ENCODE assay signal across 10 cellular contexts in genomic region chr14:93009471-93010117, GRCh38.
DNase-seq lines count a peak whose midpoint lies in the region; ATAC-seq and TF ChIP-seq lines count a peak whose summit lies in the region.
"Had no signal": no experiment of that assay in that cellular context is flagged by ENCODE, and none has a peak within 500 bp of the region (broad histone marks: within the 10 kb centered on the region; RNA-seq: fewer than 3 reads in every experiment).

No MANE protein-coding gene starts in this region.

- 61 to 75% methylated on average over 17 of the region's 17 CpGs for WGBS in lower leg skin, 2 donors

- no peaks in the 10 kb centered on the region for H3K27me3 Mint-ChIP-seq in activated naive CD4-positive, alpha-beta T cell treated with anti-CD3 and anti-CD28 coated beads for 36 hours (ENCODE audit: low read depth)
- no peaks in the 10 kb centered on the region for H3K27me3 Mint-ChIP-seq in activated CD4-positive, alpha-beta T cell treated with anti-CD3 and anti-CD28 coated beads, Interleukin-2, amount 10 ng/mL, durations not matched to agents 7 days and 5 days
- H3K27me3 Mint-ChIP-seq: stimulated activated naive B cell treated with anti-CD40 and anti-IgM and Interleukin-4, amounts not matched to agents 10 μg/mL and 1 μg/mL and 100 μg/mL, for 72 hours had no signal

- ATAC-seq in GM18858 (IDR thresholded peaks at IDR 0.05; ENCODE audit: unreplicated experiment): no peak
- ATAC-seq: stimulated activated naive B cell treated with anti-CD40 and anti-IgM and Interleukin-4, amounts not matched to agents 10 μg/mL and 1 μg/mL and 100 μg/mL, for 72 hours had no signal

- intact Hi-C loops in dorsolateral prefrontal cortex (cut with DNase I): loop anchor here (1.0 to 5.0 kb wide), 6 partner anchors 27 to 106 kb away; partner anchors contain the start of gene ITPK1 (in 1 of the 2)
- intact Hi-C loops in lower leg skin (cut with DNase I; ENCODE audit: low total_unique reads): no loop called here
- intact Hi-C loops in activated naive CD4-positive, alpha-beta T cell treated with anti-CD3 and anti-CD28 coated beads for 36 hours (cut with micrococcal nuclease): no loop called here

- no peaks in the 10 kb centered on the region for H3K36me3 ChIP-seq in MG63
- H3K36me3 ChIP-seq in subcutaneous abdominal adipose tissue (ENCODE audit: control insufficient read depth in 5 of 5, insufficient read depth in 5 of 5, low read length in 5 of 5): peaks cover 0 to 6% (median 3%) of the 10 kb centered on the region in 5 donors

- H3K9me3 ChIP-seq in MG63: no peaks in the 10 kb centered on the region
- H3K9me3 ChIP-seq in subcutaneous abdominal adipose tissue (ENCODE audit: control insufficient read depth in 5 of 5, low read length in 5 of 5): no peaks in the 10 kb centered on the region

- TF ChIP-seq CTCF in dorsolateral prefrontal cortex (IDR thresholded peaks at IDR 0.05 in 54 of 56, conservative IDR thresholded peaks at IDR 0.05 in 2 of 56; ENCODE audit: low read depth in 1 of 56, partially characterized antibody in 56 of 56) (peak in 22 of 56 donors; percentile 12 to 46 (median 24)), lower leg skin (IDR thresholded peaks at IDR 0.05) (no peak)

- peak overlapping the region in 2 of 5 donors; percentile 44 to 81 for H3K9ac ChIP-seq in subcutaneous abdominal adipose tissue (ENCODE audit: low read length in 5 of 5)

- H3K27ac Mint-ChIP-seq in activated naive CD4-positive, alpha-beta T cell treated with anti-CD3 and anti-CD28 coated beads for 36 hours: no peak overlapping the region
- H3K27ac Mint-ChIP-seq in activated CD4-positive, alpha-beta T cell treated with anti-CD3 and anti-CD28 coated beads, Interleukin-2, amount 10 ng/mL, durations not matched to agents 7 days and 5 days: no peak overlapping the region

- no peak overlapping the region for H3K4me3 Mint-ChIP-seq in activated naive CD4-positive, alpha-beta T cell treated with anti-CD3 and anti-CD28 coated beads for 36 hours
- H3K4me3 Mint-ChIP-seq in activated CD4-positive, alpha-beta T cell treated with anti-CD3 and anti-CD28 coated beads, Interleukin-2, amount 10 ng/mL, durations not matched to agents 7 days and 5 days: no peak overlapping the region
- H3K4me3 Mint-ChIP-seq: stimulated activated naive B cell treated with anti-CD40 and anti-IgM and Interleukin-4, amounts not matched to agents 10 μg/mL and 1 μg/mL and 100 μg/mL, for 72 hours had no signal

- H3K27me3 ChIP-seq in MG63 (no peaks in the 10 kb centered on the region), dorsolateral prefrontal cortex (no peaks in the 10 kb centered on the region), subcutaneous abdominal adipose tissue (ENCODE audit: control insufficient read depth in 5 of 5, insufficient read depth in 4 of 5, low read length in 5 of 5) (no peaks in the 10 kb centered on the region)

- no peak overlapping the region for H3K4me3 ChIP-seq in MG63
- no peak overlapping the region for H3K4me3 ChIP-seq in dorsolateral prefrontal cortex
- no peak overlapping the region for H3K4me3 ChIP-seq in lower leg skin (ENCODE audit: low read depth, poor library complexity, severe bottlenecking)
- no peak overlapping the region for H3K4me3 ChIP-seq in subcutaneous abdominal adipose tissue (ENCODE audit: low read depth in 1 of 5, low read length in 5 of 5)
- H3K4me3 ChIP-seq: PC-9 had no signal

- POLR2A ChIA-PET in activated CD4-positive, alpha-beta T cell treated with anti-CD3 and anti-CD28 coated beads, Interleukin-2, amount 10 ng/mL, durations not matched to agents 7 days and 5 days (lab: Charles Lee): interaction anchor here (0.6 kb wide), 1 partner anchor 16 kb away, joined by 3 read pairs; no protein-coding TSS in a partner anchor

- DNase-seq in MG63 (peak; percentile 65), dorsolateral prefrontal cortex (peak in 9 of 10 donors; percentile 79 to 98 (median 95)), lower leg skin (ENCODE audit: low spot score in 2 of 2) (peak; percentile 39 to 90), DMS114 treated with DMSO at 0.1 percent for 48 hours (lab: John Stamatoyannopoulos, UW; ENCODE audit: unreplicated experiment) (no peak)
- no peak for DNase-seq in activated naive CD4-positive, alpha-beta T cell treated with anti-CD3 and anti-CD28 coated beads for 36 hours
- DNase-seq in activated CD4-positive, alpha-beta T cell treated with anti-CD3 and anti-CD28 coated beads, Interleukin-2, amount 10 ng/mL, durations not matched to agents 7 days and 5 days: no peak
- DNase-seq: PC-9; stimulated activated naive B cell treated with anti-CD40 and anti-IgM and Interleukin-4, amounts not matched to agents 10 μg/mL and 1 μg/mL and 100 μg/mL, for 72 hours had no signal

- H3K4me1 Mint-ChIP-seq in activated naive CD4-positive, alpha-beta T cell treated with anti-CD3 and anti-CD28 coated beads for 36 hours (ENCODE audit: low read depth): peaks cover 11% of the 10 kb centered on the region
- H3K4me1 Mint-ChIP-seq in activated CD4-positive, alpha-beta T cell treated with anti-CD3 and anti-CD28 coated beads, Interleukin-2, amount 10 ng/mL, durations not matched to agents 7 days and 5 days: peaks cover 14% of the 10 kb centered on the region

- CTCF ChIA-PET in activated naive CD4-positive, alpha-beta T cell treated with anti-CD3 and anti-CD28 coated beads for 36 hours (lab: Charles Lee): interaction anchor here (0.6 kb wide), 1 partner anchor 55 kb away, joined by 3 read pairs; no protein-coding TSS in a partner anchor
- CTCF ChIA-PET in activated CD4-positive, alpha-beta T cell treated with anti-CD3 and anti-CD28 coated beads, Interleukin-2, amount 10 ng/mL, durations not matched to agents 7 days and 5 days (lab: Charles Lee): no interaction called here

- no peaks in the 10 kb centered on the region for H3K36me3 Mint-ChIP-seq in activated naive CD4-positive, alpha-beta T cell treated with anti-CD3 and anti-CD28 coated beads for 36 hours (ENCODE audit: low read depth)
- H3K36me3 Mint-ChIP-seq in activated CD4-positive, alpha-beta T cell treated with anti-CD3 and anti-CD28 coated beads, Interleukin-2, amount 10 ng/mL, durations not matched to agents 7 days and 5 days (ENCODE audit: low read depth): no peaks in the 10 kb centered on the region

- TF ChIP-seq POLR2A in lower leg skin (IDR thresholded peaks at IDR 0.05): no peak

- no peaks in the 10 kb centered on the region for H3K9me3 Mint-ChIP-seq in activated naive CD4-positive, alpha-beta T cell treated with anti-CD3 and anti-CD28 coated beads for 36 hours
- no peaks in the 10 kb centered on the region for H3K9me3 Mint-ChIP-seq in activated CD4-positive, alpha-beta T cell treated with anti-CD3 and anti-CD28 coated beads, Interleukin-2, amount 10 ng/mL, durations not matched to agents 7 days and 5 days
- H3K9me3 Mint-ChIP-seq: stimulated activated naive B cell treated with anti-CD40 and anti-IgM and Interleukin-4, amounts not matched to agents 10 μg/mL and 1 μg/mL and 100 μg/mL, for 72 hours had no signal

- peaks cover 41 to 99% (median 94%) of the 10 kb centered on the region in 5 donors for H3K4me1 ChIP-seq in subcutaneous abdominal adipose tissue (ENCODE audit: control insufficient read depth in 5 of 5, insufficient read depth in 5 of 5, low read length in 5 of 5)

- peak overlapping the region; percentile 23 to 98 (median 89) for H3K27ac ChIP-seq in dorsolateral prefrontal cortex
- H3K27ac ChIP-seq in subcutaneous abdominal adipose tissue (ENCODE audit: low read depth, low read length): peak overlapping the region; percentile 97
- H3K27ac ChIP-seq: PC-9 had no signal

Comparison
In these comparisons a context has a peak if more than half of its experiments do, and no peak if none do; other contexts are left out.
1. DNase-seq: peak in MG63 (single experiment), dorsolateral prefrontal cortex (9 of 10) and lower leg skin (2 of 2); none in activated naive CD4-positive, alpha-beta T cell treated with anti-CD3 and anti-CD28 coated beads for 36 hours (single experiment), DMS114 treated with DMSO at 0.1 percent for 48 hours (single experiment) and activated CD4-positive, alpha-beta T cell treated with anti-CD3 and anti-CD28 coated beads, Interleukin-2, amount 10 ng/mL, durations not matched to agents 7 days and 5 days (single experiment).
2. intact Hi-C loops: an anchor here in dorsolateral prefrontal cortex (1.0 to 5.0 kb wide); none called in lower leg skin and activated naive CD4-positive, alpha-beta T cell treated with anti-CD3 and anti-CD28 coated beads for 36 hours.